In the genomic region with DNA sequence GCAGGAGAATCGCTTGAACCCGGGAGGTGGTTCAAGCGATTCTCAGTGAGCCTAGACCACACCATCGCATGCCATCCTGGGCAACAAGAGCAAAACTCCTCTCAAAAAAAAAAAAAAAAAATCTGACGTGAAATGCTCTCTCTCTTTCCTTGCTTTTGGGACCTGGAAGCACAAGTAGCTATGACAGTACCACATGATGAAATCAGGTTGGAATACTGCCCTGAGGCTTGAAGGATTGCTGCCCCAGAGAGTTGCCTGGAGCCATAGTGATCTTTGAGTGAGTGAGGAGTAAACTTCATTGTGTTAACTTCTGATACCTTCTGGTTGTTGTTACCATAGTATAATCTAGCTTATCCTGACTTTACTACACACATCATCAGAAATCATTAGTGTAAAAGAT, we compare ENCODE assay signal across 13 cellular contexts. TPM values are rescaled to one million over a fixed set of nuclear protein-coding genes. Genes with fewer than 3 reads are reported as not detected.
DNase-seq lines count a peak whose midpoint lies in the region; ATAC-seq, FAIRE-seq and TF ChIP-seq lines count a peak whose summit lies in the region.
"Had no signal": no experiment of that assay in that cellular context is flagged by ENCODE, and none has a peak within 500 bp of the region (broad histone marks: within the 10 kb centered on the region; RNA-seq: fewer than 3 reads in every experiment).

No MANE protein-coding gene starts in this region.

- ATAC-seq in mucosa of descending colon: peak; percentile 18

- H3K27me3 ChIP-seq in BLaER1 treated with 17β-estradiol and CSF1 and Interleukin-3, amounts not matched to agents 10 nM and 100 nM: no peaks in the 10 kb centered on the region
- H3K27me3 ChIP-seq in bronchial epithelial cell (ENCODE audit: control insufficient read depth, insufficient read depth, low read length): no peaks in the 10 kb centered on the region
- H3K27me3 ChIP-seq: testis had no signal

- H3K9me3 ChIP-seq in BLaER1 treated with 17β-estradiol and CSF1 and Interleukin-3, amounts not matched to agents 10 nM and 100 nM (replicated peaks in 1 of 11): peaks cover 0 to 17% (median 7%) of the 10 kb centered on the region in 11 experiments; a peak in 17 of 22 replicates
- H3K9me3 ChIP-seq in mucosa of descending colon: no peaks in the 10 kb centered on the region
- H3K9me3 ChIP-seq: testis had no signal

- FAIRE-seq in bronchial epithelial cell (lab: Jason Lieb, UNC): no peak
- FAIRE-seq: endothelial cell of umbilical vein, H1 had no signal

- TF ChIP-seq CTCF in bronchial epithelial cell (IDR thresholded peaks at IDR 0.05; ENCODE audit: insufficient read depth, low read length, severe bottlenecking) (no peak), mucosa of descending colon (IDR thresholded peaks at IDR 0.05) (no peak)

- peaks cover 0 to 4% (median 0%) of the 10 kb centered on the region in 11 experiments; a peak in 4 of 22 replicates for H3K36me3 ChIP-seq in BLaER1 treated with 17β-estradiol and CSF1 and Interleukin-3, amounts not matched to agents 10 nM and 100 nM
- no peaks in the 10 kb centered on the region for H3K36me3 ChIP-seq in bronchial epithelial cell (ENCODE audit: control insufficient read depth, insufficient read depth, low read length)
- no peaks in the 10 kb centered on the region for H3K36me3 ChIP-seq in mucosa of descending colon (ENCODE audit: low read depth)

- peaks cover 0 to 6% (median 0%) of the 10 kb centered on the region in 11 experiments; a peak in 2 of 22 replicates for H4K20me1 ChIP-seq in BLaER1 treated with 17β-estradiol and CSF1 and Interleukin-3, amounts not matched to agents 10 nM and 100 nM

- peak overlapping the region; percentile 66 to 91 (median 74) for H3K4me2 ChIP-seq in BLaER1 treated with 17β-estradiol and CSF1 and Interleukin-3, amounts not matched to agents 10 nM and 100 nM

- H3K27ac ChIP-seq in BLaER1 treated with 17β-estradiol and CSF1 and Interleukin-3, amounts not matched to agents 10 nM and 100 nM: peak overlapping the region in 10 of 11 experiments; percentile 21 to 76 (median 70); a peak in 18 of 22 replicates

- H3K4me3 ChIP-seq in BLaER1 treated with 17β-estradiol and CSF1 and Interleukin-3, amounts not matched to agents 10 nM and 100 nM: no peak overlapping the region
- no peak overlapping the region for H3K4me3 ChIP-seq in bronchial epithelial cell (ENCODE audit: low read depth, low read length)
- no peak overlapping the region for H3K4me3 ChIP-seq in mucosa of descending colon
- H3K4me3 ChIP-seq: testis had no signal

- peaks cover 58 to 72% (median 69%) of the 10 kb centered on the region in 10 experiments for H3K4me1 ChIP-seq in BLaER1 treated with 17β-estradiol and CSF1 and Interleukin-3, amounts not matched to agents 10 nM and 100 nM
- peaks cover 23% of the 10 kb centered on the region for H3K4me1 ChIP-seq in mucosa of descending colon (ENCODE audit: low read depth)

- intact Hi-C loops in mucosa of descending colon (cut with DNase I, micrococcal nuclease): no loop called here
- intact Hi-C loops in head of caudate nucleus (cut with DNase I): no loop called here

- peak overlapping the region in 9 of 11 experiments; percentile 12 to 65 (median 47); a peak in 13 of 22 replicates for H3K9ac ChIP-seq in BLaER1 treated with 17β-estradiol and CSF1 and Interleukin-3, amounts not matched to agents 10 nM and 100 nM

- peak; percentile 42 for DNase-seq in LoVo (ENCODE audit: low spot score)
- DNase-seq in bronchial epithelial cell (ENCODE audit: low read depth): peak; percentile 39
- no peak for DNase-seq in mucosa of descending colon
- DNase-seq in cerebellar cortex (ENCODE audit: low spot score): no peak
- DNase-seq in activated CD4-positive, CD25-positive, alpha-beta regulatory T cell treated with anti-CD3 and anti-CD28 coated beads, Interleukin-2, amount 50 U/mL, for 72 hours: no peak
- no peak for DNase-seq in NCI-H446 treated with DMSO at 0.1 percent for 48 hours (lab: John Stamatoyannopoulos, UW)
- DNase-seq in head of caudate nucleus: no peak
- DNase-seq: NCI-H1694 treated with DMSO at 0.1 percent for 48 hours, T-helper 1 cell, testis had no signal

RNA-seq across cellular contexts. Expression of a gene that starts 23.3 kb away (rescaled TPM):
- total RNA-seq in bronchial epithelial cell (41.1 and 53.4 TPM in 2 replicates), mucosa of descending colon (100 to 1,000 TPM; 141 to 173 (median 150) TPM)

Comparison
In these comparisons a context has a peak if more than half of its experiments do, and no peak if none do; other contexts are left out.
1. DNase-seq: peak in LoVo (single experiment) and bronchial epithelial cell (single experiment); none in mucosa of descending colon (0 of 3), cerebellar cortex (single experiment), activated CD4-positive, CD25-positive, alpha-beta regulatory T cell treated with anti-CD3 and anti-CD28 coated beads, Interleukin-2, amount 50 U/mL, for 72 hours (single experiment), NCI-H446 treated with DMSO at 0.1 percent for 48 hours (single experiment) and head of caudate nucleus (0 of 42).